19 cellular contexts compared by ENCODE assay signal in genomic region chr21:31616216-31616615, GRCh38. TPM values are rescaled to one million over a fixed set of nuclear protein-coding genes. Genes with fewer than 3 reads are reported as not detected.
DNase-seq lines count a peak whose midpoint lies in the region; TF ChIP-seq lines count a peak whose summit lies in the region.
"Had no signal": no experiment of that assay in that cellular context is flagged by ENCODE, and none has a peak within 500 bp of the region (broad histone marks: within the 10 kb centered on the region; RNA-seq: fewer than 3 reads in every experiment).

No MANE protein-coding gene starts in this region.

- TF ChIP-seq EP300 in Ishikawa (IDR thresholded peaks at IDR 0.05; ENCODE audit: borderline replicate concordance), result no peak
- no peak for TF ChIP-seq EP300 in transverse colon (IDR thresholded peaks at IDR 0.05; ENCODE audit: low read depth)

- TF ChIP-seq RAD21 in Ishikawa (IDR thresholded peaks at IDR 0.05; ENCODE audit: low read depth), result no peak

- intact Hi-C loops in transverse colon (cut with DNase I; ENCODE audit: low total_unique reads), result no loop called here

- no peak overlapping the region for H3K4me3 ChIP-seq in transverse colon
- H3K4me3 ChIP-seq in effector memory CD4-positive, alpha-beta T cell (ENCODE audit: insufficient read depth, low read depth, low read length, poor library complexity, severe bottlenecking), result no peak overlapping the region
- H3K4me3 ChIP-seq: A549 had no signal

- H3K36me3 ChIP-seq in transverse colon, result no peaks in the 10 kb centered on the region
- no peaks in the 10 kb centered on the region for H3K36me3 ChIP-seq in effector memory CD4-positive, alpha-beta T cell (ENCODE audit: control insufficient read depth, insufficient read depth, low read length)

- no peak for TF ChIP-seq CTCF in transverse colon (IDR thresholded peaks at IDR 0.05)

- no peak overlapping the region for H3K27ac ChIP-seq in transverse colon
- no peak overlapping the region for H3K27ac ChIP-seq in effector memory CD4-positive, alpha-beta T cell (ENCODE audit: insufficient read depth, low read length, poor library complexity, severe bottlenecking)
- H3K27ac ChIP-seq: 22Rv1, A549 had no signal

- TF ChIP-seq POLR2A in transverse colon (IDR thresholded peaks at IDR 0.05), result no peak

- peak; percentile 39 for DNase-seq in DMS 273 (lab: John Stamatoyannopoulos, UW; ENCODE audit: unreplicated experiment)
- no peak for DNase-seq in DMS 273 treated with DMSO at 0.1 percent for 48 hours (lab: John Stamatoyannopoulos, UW)
- DNase-seq in NCI-H2171 treated with DMSO at 0.1 percent for 48 hours (lab: John Stamatoyannopoulos, UW), result peak; percentile 51
- DNase-seq in NCI-H2171 (lab: John Stamatoyannopoulos, UW), result no peak
- peak; percentile 60 for DNase-seq in mesenteric fat pad (ENCODE audit: low spot score)
- DNase-seq in transverse colon, result no peak
- no peak for DNase-seq in effector memory CD4-positive, alpha-beta T cell
- DNase-seq: AML-193; Calu3; CD8-positive, alpha-beta T cell; DMS79 treated with DMSO at 0.1 percent for 48 hours; GF-D8; GOT3; H7; HFFc6; IMR-90 had no signal

- H3K4me1 ChIP-seq in transverse colon, result no peaks in the 10 kb centered on the region
- no peaks in the 10 kb centered on the region for H3K4me1 ChIP-seq in effector memory CD4-positive, alpha-beta T cell (ENCODE audit: control insufficient read depth, insufficient read depth, low read length, poor library complexity, severe bottlenecking)
- H3K4me1 ChIP-seq: A549 had no signal

- H3K27me3 ChIP-seq in transverse colon, result no peaks in the 10 kb centered on the region
- no peaks in the 10 kb centered on the region for H3K27me3 ChIP-seq in effector memory CD4-positive, alpha-beta T cell (replicated peaks; ENCODE audit: control insufficient read depth, insufficient read depth, low read length, poor library complexity, severe bottlenecking)

- 76 to 91% methylated on average over 4 to 9 of the region's 9 CpGs for WGBS in transverse colon (ENCODE audit: low coverage in 1 of 2), 2 donors

- in situ Hi-C loops in transverse colon (cut with MboI; ENCODE audit: low pct_ligation_motif_present in 1 of 4, low pct_unique_long_range_greater_than_20kb in 1 of 4, low sequenced_read_pairs in 3 of 4), result no loop called here

- no peaks in the 10 kb centered on the region for H3K9me3 ChIP-seq in transverse colon
- H3K9me3 ChIP-seq in effector memory CD4-positive, alpha-beta T cell (ENCODE audit: control insufficient read depth, low read length), result no peaks in the 10 kb centered on the region
- H3K9me3 ChIP-seq: A549 had no signal

TF ChIP-seq in Ishikawa, 13 proteins besides CTCF, POLR2A, EP300 and RAD21:
- TF ChIP-seq TAF1 (IDR thresholded peaks at IDR 0.05; ENCODE audit: low read depth), result no peak
- peak; percentile 48; the same call in 1 of the 2 replicates for TF ChIP-seq NFIC (IDR thresholded peaks at IDR 0.05)

RNA-seq across cellular contexts. Expression of gene SOD1, which starts 43.3 kb away (rescaled TPM):
- total RNA-seq in mesenteric fat pad, result 258 TPM
- 100 to 1,000 TPM; 117 to 312 (median 256) TPM for total RNA-seq in transverse colon

Comparison
In these comparisons a context has a peak if more than half of its experiments do, and no peak if none do; other contexts are left out.
1. DNase-seq: peak in DMS 273 (single experiment), NCI-H2171 treated with DMSO at 0.1 percent for 48 hours (single experiment) and mesenteric fat pad (single experiment); none in DMS 273 treated with DMSO at 0.1 percent for 48 hours (single experiment), NCI-H2171 (single experiment), transverse colon (single experiment) and effector memory CD4-positive, alpha-beta T cell (0 of 3).